Comparison of ENCODE assay signal across 10 cellular contexts in the genomic region with DNA sequence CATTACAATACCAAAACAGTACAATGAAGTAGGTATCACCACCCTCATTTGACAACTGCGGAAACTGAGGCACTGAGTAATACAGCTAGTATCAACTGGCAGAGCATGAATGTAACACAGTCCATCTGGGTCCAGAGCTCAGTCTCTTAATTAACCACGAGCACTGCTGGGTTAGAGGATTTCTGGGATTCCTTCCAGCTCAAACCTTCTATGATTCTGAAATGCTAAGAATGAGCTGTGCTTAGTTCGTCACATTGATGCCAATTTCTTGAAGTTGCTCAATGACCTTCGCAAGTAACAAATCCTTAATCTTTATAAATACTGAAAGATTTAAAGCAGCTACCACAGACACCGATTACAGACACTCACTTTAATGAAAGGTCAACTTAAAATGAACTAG.
DNase-seq lines count a peak whose midpoint lies in the region; ATAC-seq and TF ChIP-seq lines count a peak whose summit lies in the region.
"Had no signal": no experiment of that assay in that cellular context is flagged by ENCODE, and none has a peak within 500 bp of the region (broad histone marks: within the 10 kb centered on the region; RNA-seq: fewer than 3 reads in every experiment).

No MANE protein-coding gene starts in this region.

- no peak overlapping the region for H3K4me2 ChIP-seq in PC-3 (ENCODE audit: low read length)

- no peaks in the 10 kb centered on the region for H3F3A ChIP-seq in PC-3 (ENCODE audit: low read length, unreplicated experiment)

- H4K20me1 ChIP-seq in PC-3 (ENCODE audit: low read length): 0 out of 2 replicates have a peak, but pooled peaks cover 4% of the 10 kb centered on the region

- no peak for ATAC-seq in PC-3

- no peaks in the 10 kb centered on the region for H3K9me3 ChIP-seq in prostate gland
- H3K9me3 ChIP-seq in PC-3 (ENCODE audit: low read length): no peaks in the 10 kb centered on the region

- 25% methylated on average over 5 of the region's 5 CpGs for WGBS in prostate gland

- H3K27ac ChIP-seq in VCaP (peak overlapping the region; percentile 64), prostate gland (peak overlapping the region; percentile 28 to 51), PC-3 (ENCODE audit: low read length) (no peak overlapping the region)

- H3K36me3 ChIP-seq in BJ (ENCODE audit: control insufficient read depth, insufficient read depth, low read length): no peaks in the 10 kb centered on the region
- no peaks in the 10 kb centered on the region for H3K36me3 ChIP-seq in prostate gland
- H3K36me3 ChIP-seq in PC-3 (ENCODE audit: low read depth, low read length): no peaks in the 10 kb centered on the region

- no peaks in the 10 kb centered on the region for H3K27me3 ChIP-seq in BJ (ENCODE audit: control insufficient read depth, insufficient read depth, low read length)
- no peaks in the 10 kb centered on the region for H3K27me3 ChIP-seq in prostate gland (replicated peaks; ENCODE audit: insufficient read depth)
- no peaks in the 10 kb centered on the region for H3K27me3 ChIP-seq in PC-3 (ENCODE audit: low read length)

- peak; percentile 93 for DNase-seq in BJ (ENCODE audit: low read depth)
- DNase-seq in foreskin fibroblast: peak; percentile 84 to 93
- peak; percentile 42 for DNase-seq in prostate gland (ENCODE audit: low spot score)
- DNase-seq in PC-3: no peak
- no peak for DNase-seq in COLO668 (lab: John Stamatoyannopoulos, UW; ENCODE audit: unreplicated experiment)
- DNase-seq in mesothelial cell of epicardium (ENCODE audit: low spot score in 2 of 2, unreplicated experiment in 2 of 2): no peak
- no peak for DNase-seq in T1000 (lab: John Stamatoyannopoulos, UW)
- DNase-seq: effector CD8-positive, alpha-beta T cell; SHP77 treated with DMSO at 0.1 percent for 48 hours had no signal

- BruUV-seq in PC-3 (replicated peaks; lab: Mats Ljungman, UMichigan): no TSS peak

- CTCF ChIA-PET in BJ (lab: Yijun Ruan, JAX) (interaction anchor here (0.6 to 1.1 kb wide), 4 partner anchors 9 to 54 kb away, joined by 3 to 5 read pairs (median 3); no protein-coding TSS in a partner anchor), PC-3 (lab: Charles Lee) (interaction anchor here (0.5 to 1.2 kb wide), 4 partner anchors 16 to 193 kb away, joined by 3 to 6 read pairs (median 4); no protein-coding TSS in a partner anchor)

- H3K79me2 ChIP-seq in PC-3 (ENCODE audit: low read length): no peaks in the 10 kb centered on the region; the same call in 1 of the 2 replicates

- H3K4me3 ChIP-seq in BJ (ENCODE audit: low read depth, low read length): no peak overlapping the region
- H3K4me3 ChIP-seq in foreskin fibroblast (ENCODE audit: low read depth in 1 of 2, low read length in 2 of 2): no peak overlapping the region
- no peak overlapping the region for H3K4me3 ChIP-seq in prostate gland
- H3K4me3 ChIP-seq in PC-3 (ENCODE audit: low read length): no peak overlapping the region

- no peak overlapping the region for H3K27ac Mint-ChIP-seq in mesothelial cell of epicardium

- no peaks in the 10 kb centered on the region for H3K36me3 Mint-ChIP-seq in mesothelial cell of epicardium

- TF ChIP-seq CTCF in BJ (IDR thresholded peaks at IDR 0.05; ENCODE audit: insufficient read depth, low read depth, low read length): no peak
- TF ChIP-seq CTCF in VCaP (conservative IDR thresholded peaks at IDR 0.05): no peak
- TF ChIP-seq CTCF in foreskin fibroblast (IDR thresholded peaks at IDR 0.05; ENCODE audit: low read depth, low read length): no peak
- no peak for TF ChIP-seq CTCF in prostate gland (IDR thresholded peaks at IDR 0.05)
- TF ChIP-seq CTCF in PC-3 (conservative IDR thresholded peaks at IDR 0.05; ENCODE audit: low read depth, low read length): no peak
- no peak for TF ChIP-seq CTCF in mesothelial cell of epicardium (IDR thresholded peaks at IDR 0.05; ENCODE audit: unreplicated experiment)

- no peaks in the 10 kb centered on the region for H3K27me3 Mint-ChIP-seq in mesothelial cell of epicardium (ENCODE audit: low read depth)

- no peaks in the 10 kb centered on the region for H3K9me3 Mint-ChIP-seq in mesothelial cell of epicardium

- H3K9me2 ChIP-seq in PC-3 (replicated peaks; ENCODE audit: low read length): no peaks in the 10 kb centered on the region

- no peak overlapping the region for H3K9ac ChIP-seq in PC-3 (ENCODE audit: low read length)

- no peak for TF ChIP-seq POLR2A in prostate gland (IDR thresholded peaks at IDR 0.05)

- H3K4me1 ChIP-seq in prostate gland (replicated peaks) (no peaks in the 10 kb centered on the region), PC-3 (ENCODE audit: insufficient read depth, low read length) (peaks cover 9% of the 10 kb centered on the region)

- H2AFZ ChIP-seq in PC-3 (ENCODE audit: low read length): no peak overlapping the region

- H3K4me1 Mint-ChIP-seq in mesothelial cell of epicardium: peaks cover 11% of the 10 kb centered on the region

- POLR2A ChIA-PET in BJ (lab: Charles Lee) (no interaction called here), PC-3 (lab: Charles Lee; ENCODE audit: unreplicated experiment) (no interaction called here)

- H3K4me3 Mint-ChIP-seq in mesothelial cell of epicardium: no peak overlapping the region

- intact Hi-C loops in prostate gland (cut with DNase I) (loop anchor here (5.0 kb wide), 1 partner anchor 61 kb away; the partner anchor contains the start of gene SGMS1), PC-3 (cut with micrococcal nuclease) (loop anchor here (1.0 to 2.0 kb wide), 3 partner anchors 20 to 92 kb away; no protein-coding TSS in a partner anchor)

Comparison
In these comparisons a context has a peak if more than half of its experiments do, and no peak if none do; other contexts are left out.
1. DNase-seq: peak in BJ (single experiment), foreskin fibroblast (2 of 2) and prostate gland (single experiment); none in PC-3 (single experiment), COLO668 (single experiment), mesothelial cell of epicardium (0 of 2) and T1000 (single experiment).